Comparison of ENCODE assay signal across 1 cellular context in the genomic region with DNA sequence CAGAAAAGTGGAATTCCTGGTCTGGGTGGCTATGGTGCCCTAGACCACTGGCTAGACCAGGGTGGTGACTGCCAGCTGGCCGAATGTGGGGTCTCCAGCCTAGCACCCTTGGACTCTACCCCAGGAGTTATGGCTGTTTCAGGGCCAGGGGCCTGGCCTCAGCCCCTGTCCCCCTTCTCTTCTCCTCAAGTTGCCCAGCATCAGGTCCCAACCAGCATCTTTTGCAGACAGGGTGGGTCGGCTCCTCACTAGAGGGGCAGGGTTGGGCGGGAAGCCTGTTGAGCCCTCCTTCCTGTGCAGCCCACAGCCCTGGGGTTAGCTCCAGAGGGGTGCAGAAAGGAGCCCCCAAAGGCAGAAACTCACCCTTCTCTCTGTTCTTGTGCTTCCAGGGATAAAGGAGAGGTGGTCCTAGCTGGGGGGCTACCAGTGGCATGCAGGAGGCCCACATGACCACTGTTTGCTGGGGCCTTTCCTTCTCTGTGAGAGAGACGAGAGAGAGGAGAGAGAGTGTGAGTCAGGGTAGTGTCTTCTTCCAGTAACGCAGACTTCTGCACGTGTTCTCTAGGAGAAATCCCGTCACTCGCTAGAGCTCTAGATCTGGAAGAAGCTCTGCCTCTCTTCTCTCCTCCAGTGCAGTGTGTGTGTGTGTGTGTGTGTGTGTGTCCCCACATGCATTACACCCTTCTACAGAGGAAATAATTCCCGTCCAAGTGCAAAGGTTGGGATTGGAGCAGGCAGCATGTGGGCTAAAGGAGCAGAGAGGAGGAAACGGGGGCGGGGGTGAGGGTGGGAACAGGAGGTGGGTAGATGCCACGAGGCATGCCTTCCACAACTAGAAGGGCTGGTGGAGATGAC.
TF ChIP-seq lines count a peak whose summit lies in the region.

No MANE protein-coding gene starts in this region.

TF ChIP-seq in GM23338, 12 proteins besides CTCF, POLR2A, EP300 and RAD21 (continued from another document):
- TF ChIP-seq ZNF462 (CRISPR knock-in tag; IDR thresholded peaks at IDR 0.05) (no peak), NANOG (IDR thresholded peaks at IDR 0.05; ENCODE audit: borderline replicate concordance) (no peak), POLR2AphosphoS5 (IDR thresholded peaks at IDR 0.05; ENCODE audit: low read depth) (no peak), CREB1 (CRISPR knock-in tag; IDR thresholded peaks at IDR 0.05; ENCODE audit: low read depth) (no peak), STAT1 (IDR thresholded peaks at IDR 0.05; ENCODE audit: unreplicated experiment) (no peak)
- TF ChIP-seq, protein P1, sequence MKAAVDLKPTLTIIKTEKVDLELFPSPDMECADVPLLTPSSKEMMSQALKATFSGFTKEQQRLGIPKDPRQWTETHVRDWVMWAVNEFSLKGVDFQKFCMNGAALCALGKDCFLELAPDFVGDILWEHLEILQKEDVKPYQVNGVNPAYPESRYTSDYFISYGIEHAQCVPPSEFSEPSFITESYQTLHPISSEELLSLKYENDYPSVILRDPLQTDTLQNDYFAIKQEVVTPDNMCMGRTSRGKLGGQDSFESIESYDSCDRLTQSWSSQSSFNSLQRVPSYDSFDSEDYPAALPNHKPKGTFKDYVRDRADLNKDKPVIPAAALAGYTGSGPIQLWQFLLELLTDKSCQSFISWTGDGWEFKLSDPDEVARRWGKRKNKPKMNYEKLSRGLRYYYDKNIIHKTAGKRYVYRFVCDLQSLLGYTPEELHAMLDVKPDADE (IDR thresholded peaks at IDR 0.05): no peak
